22 cellular contexts compared by ENCODE assay signal in the genomic region with DNA sequence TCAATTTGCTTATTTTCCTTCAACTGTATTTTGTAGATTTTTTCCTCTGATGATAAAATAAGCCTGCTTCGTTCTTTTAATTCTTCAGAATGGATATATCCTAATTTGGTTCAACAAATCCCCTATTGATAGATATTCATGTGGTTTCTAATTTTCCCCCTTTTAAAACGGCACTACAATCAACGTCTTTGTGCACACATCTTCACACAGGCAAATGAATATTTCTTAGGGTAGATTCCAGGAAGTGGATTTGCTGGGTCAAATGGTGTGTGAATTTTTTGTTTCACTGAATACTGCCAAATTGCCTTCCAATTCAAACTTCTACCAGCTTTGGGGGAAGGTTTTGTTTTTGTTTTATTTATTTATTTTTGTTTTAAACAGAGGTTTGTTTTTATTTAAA.
"Had no signal": no experiment of that assay in that cellular context is flagged by ENCODE, and none has a peak within 500 bp of the region (broad histone marks: within the 10 kb centered on the region; RNA-seq: fewer than 3 reads in every experiment).

No MANE protein-coding gene starts in this region.

- ATAC-seq: esophagus mucosa; gastrocnemius medialis; left cardiac atrium; lower lobe of right lung; sciatic nerve; stimulated activated memory B cell treated with anti-CD40 and anti-IgM and Interleukin-4, amounts not matched to agents 10 μg/mL and 1 μg/mL and 100 μg/mL, for 72 hours; upper lobe of right lung had no signal

- H3K4me1 ChIP-seq: lower lobe of right lung, testis, upper lobe of right lung had no signal

- H3K36me3 ChIP-seq: gastrocnemius medialis, left ventricle myocardium inferior, lower lobe of right lung, spleen, tibial nerve, upper lobe of right lung, vagina had no signal

- H3K4me3 ChIP-seq: coronary artery, gastrocnemius medialis, left ventricle myocardium inferior, lower lobe of right lung, spleen, testis, tibial nerve, upper lobe of right lung, vagina had no signal

- DNase-seq: effector CD8-positive, alpha-beta T cell; gastrocnemius medialis; glutamatergic neuron; immature natural killer cell; left cardiac atrium; left ventricle myocardium inferior; lower lobe of right lung; mesenchymal stem cell; naive B cell; posterior cingulate gyrus; spleen; stimulated activated CD4-positive, alpha-beta T cell treated with anti-CD3 and anti-CD28 coated beads, Interleukin-15, amount 100 ng/mL, for 24 hours; stimulated activated CD4-positive, alpha-beta T cell treated with anti-CD3 and anti-CD28 coated beads, Interleukin-1b, Interleukin-23, amount 100 ng/mL, for 48 hours; stimulated activated CD4-positive, alpha-beta T cell treated with anti-CD3 and anti-CD28 coated beads, Interleukin-4, amount 100 ng/mL, for 24 hours; testis; upper lobe of right lung had no signal

- H3K27ac ChIP-seq: coronary artery, gastrocnemius medialis, left ventricle myocardium inferior, lower lobe of right lung, spleen, testis, upper lobe of right lung, vagina had no signal

- H3K27me3 ChIP-seq: gastrocnemius medialis, spleen, testis, tibial nerve, upper lobe of right lung, vagina had no signal

- H3K9me3 ChIP-seq: gastrocnemius medialis, lower lobe of right lung, testis, tibial nerve, upper lobe of right lung, vagina had no signal
